ENCODE assay signal across 8 cellular contexts in the genomic region with DNA sequence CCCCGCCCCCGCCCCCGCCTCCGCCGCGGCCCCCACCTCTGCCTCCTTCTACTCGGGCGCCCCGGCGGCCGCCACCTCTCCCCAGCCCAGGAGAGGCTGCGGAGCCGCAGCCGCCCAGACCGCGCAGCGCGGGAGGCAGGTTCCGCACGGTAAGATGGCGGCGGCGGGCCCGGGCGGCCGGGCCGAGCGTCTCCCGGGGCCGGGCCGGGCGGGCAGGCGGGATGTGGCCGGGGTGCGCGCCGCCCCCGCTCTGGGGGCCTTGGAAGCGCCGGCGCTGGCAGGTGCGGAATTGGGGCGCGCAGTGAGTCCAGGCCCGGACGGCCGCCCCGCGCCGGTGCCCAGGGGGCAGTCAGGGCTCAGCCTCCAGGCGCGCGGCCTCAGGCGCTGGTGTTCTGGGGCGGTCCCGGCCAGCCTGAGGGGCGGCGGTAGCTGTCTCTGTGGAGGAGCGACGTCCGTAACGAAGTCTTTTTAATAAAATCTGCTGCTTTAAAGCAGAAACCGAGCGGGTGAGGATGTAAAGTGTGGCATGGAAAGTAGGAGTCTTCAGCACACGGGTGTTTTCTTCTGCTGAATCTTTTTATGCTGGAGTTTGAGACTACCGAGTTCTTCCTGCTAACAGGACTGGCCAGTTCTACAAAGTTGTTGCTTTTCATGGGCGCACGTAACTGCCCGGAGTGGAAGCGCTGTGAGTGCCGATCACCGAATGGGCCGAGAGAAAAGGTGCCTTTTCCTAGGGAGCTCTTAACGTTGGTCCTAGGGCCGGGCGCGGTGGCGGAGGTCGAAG. TPM values are rescaled to one million over a fixed set of nuclear protein-coding genes. Genes with fewer than 3 reads are reported as not detected.
A peak's percentile ranks its signal among the peaks of the same experiment; 100 is the strongest.
DNase-seq lines count a peak whose midpoint lies in the region; ATAC-seq and TF ChIP-seq lines count a peak whose summit lies in the region.

A gene (plus strand): TSS at position 43 of the 784 bp plus-strand sequence. CDS start 3,356 bp downstream, outside the sequence.

- H3K27ac ChIP-seq in ACC112 (ENCODE audit: low read depth, low read length) (peak within 1 kb of the TSS; percentile 84), Panc1 (ENCODE audit: low read length) (peak within 1 kb of the TSS; percentile 94), angular gyrus (ENCODE audit: low read depth, low read length) (peak within 1 kb of the TSS; percentile 90), psoas muscle (peak within 1 kb of the TSS; percentile 93)

- ATAC-seq in GM18519 (IDR thresholded peaks at IDR 0.05; ENCODE audit: low FRiP score, unreplicated experiment) (peak; percentile 34), HG02981 (IDR thresholded peaks at IDR 0.05; ENCODE audit: unreplicated experiment) (peak; percentile 35), Panc1 (peak; percentile 73), left ventricle myocardium superior (peak; percentile 42), psoas muscle (peak; percentile 26 to 43 (median 42))

- no peaks in the 10 kb centered on the region for H3K27me3 ChIP-seq in ACC112 (ENCODE audit: insufficient read depth, low read length)
- no peaks in the 10 kb centered on the region for H3K27me3 ChIP-seq in Panc1 (ENCODE audit: control insufficient read depth, insufficient read depth, low read length)
- no peaks in the 10 kb centered on the region for H3K27me3 ChIP-seq in psoas muscle (ENCODE audit: insufficient read depth in 3 of 3, low read length in 2 of 3)

- H3K4me3 ChIP-seq in ACC112 (ENCODE audit: low read depth, low read length) (peak within 1 kb of the TSS; percentile 92), Panc1 (ENCODE audit: low read depth in 2 of 2, low read length in 2 of 2) (peak within 1 kb of the TSS; percentile 61 to 99), psoas muscle (peak within 1 kb of the TSS; percentile 93)

- TF ChIP-seq CTCF in Panc1 (IDR thresholded peaks at IDR 0.05), result no peak
- TF ChIP-seq CTCF in psoas muscle (IDR thresholded peaks at IDR 0.05), result no peak

- CTCF ChIA-PET in Panc1 (lab: Charles Lee), result interaction anchor here (0.9 kb wide), 1 partner anchor 71 kb away, joined by 4 read pairs; no protein-coding TSS in a partner anchor

- BruUV-seq in Panc1 (replicated peaks; lab: Mats Ljungman, UMichigan), result no TSS peak

- DNase-seq in Panc1 (ENCODE audit: low read depth, low spot score) (no peak), left ventricle myocardium superior (peak; percentile 72), psoas muscle (peak; percentile 62 to 76), foreskin melanocyte (no peak)

- peaks cover 22% of the 10 kb centered on the region for H3K4me1 ChIP-seq in ACC112 (ENCODE audit: control insufficient read depth, insufficient read depth, low read length, unreplicated experiment)
- H3K4me1 ChIP-seq in Panc1 (ENCODE audit: control insufficient read depth, insufficient read depth, low read length), result peaks cover 35% of the 10 kb centered on the region
- H3K4me1 ChIP-seq in psoas muscle, result peaks cover 34% of the 10 kb centered on the region

- in situ Hi-C loops in Panc1 (cut with HindIII; ENCODE audit: low pct_unique_long_range_greater_than_20kb, low sequenced_read_pairs), result no loop called here

- POLR2A ChIA-PET in Panc1 (lab: Charles Lee), result interaction anchor here (1.0 kb wide), 1 partner anchor 21 kb away, joined by 3 read pairs; no protein-coding TSS in a partner anchor

- intact Hi-C loops in Panc1 (cut with micrococcal nuclease; ENCODE audit: unreplicated experiment), result no loop called here
- intact Hi-C loops in left ventricle myocardium superior (cut with micrococcal nuclease), result no loop called here
- intact Hi-C loops in psoas muscle (cut with DNase I), result loop anchor here (5.0 to 10.0 kb wide), 2 partner anchors 36 to 133 kb away; a partner anchor contains a TSS

- H3K79me2 ChIP-seq in ACC112 (ENCODE audit: control insufficient read depth, insufficient read depth, low read length, unreplicated experiment), result peaks cover 91% of the 10 kb centered on the region

- peak within 1 kb of the TSS; percentile 84 for H2AFZ ChIP-seq in ACC112 (ENCODE audit: low read length, unreplicated experiment)

- H3K9me3 ChIP-seq in Panc1 (ENCODE audit: control insufficient read depth, insufficient read depth, low read depth, low read length), result no peaks in the 10 kb centered on the region
- H3K9me3 ChIP-seq in psoas muscle, result no peaks in the 10 kb centered on the region

- WGBS in psoas muscle, 3 donors, result 0% methylated on average over 50 to 79 of the region's 79 CpGs

- H3K36me3 ChIP-seq in ACC112 (ENCODE audit: insufficient read depth, low read length), result peaks cover 25% of the 10 kb centered on the region
- peaks cover 11% of the 10 kb centered on the region for H3K36me3 ChIP-seq in Panc1 (ENCODE audit: control insufficient read depth, insufficient read depth, low read length)
- H3K36me3 ChIP-seq in psoas muscle (ENCODE audit: insufficient read depth in 1 of 2, low read depth in 1 of 2), result peaks cover under 1 to 40% of the 10 kb centered on the region in 2 donors

RNA-seq across cellular contexts. Expression of the gene that starts here (rescaled TPM):
- total RNA-seq in Panc1 (2021; ENCODE audit: unreplicated experiment) (37.3 TPM), left ventricle myocardium superior (16.1 TPM), psoas muscle (10 to 100 TPM; 12.8 to 14.9 (median 14.3) TPM)
- 27.2 TPM for polyA plus RNA-seq in Panc1 (2012; ENCODE audit: insufficient read length)
- 10 to 100 TPM in 2 of 3 donors, 1 to 10 TPM in 1; 7.3 to 15.9 (median 14.2) TPM for polyA plus RNA-seq in psoas muscle

Comparison
In these comparisons a context has a peak if more than half of its experiments do, and no peak if none do; other contexts are left out.
1. DNase-seq: peak in left ventricle myocardium superior (single experiment) and psoas muscle (2 of 2); none in Panc1 (single experiment) and foreskin melanocyte (single experiment).
2. intact Hi-C loops: an anchor here in psoas muscle (5.0 to 10.0 kb wide); none called in Panc1 and left ventricle myocardium superior.
3. Peak in every context shown above with its lines, with median percentiles within 50 percentile points of each other: H3K27ac ChIP-seq, H3K4me3 ChIP-seq and ATAC-seq.